Comparison of ENCODE assay signal across 8 cellular contexts in genomic region chr11:73140213-73141030, GRCh38. TPM values are rescaled to one million over a fixed set of nuclear protein-coding genes. Genes with fewer than 3 reads are reported as not detected.
A peak's percentile ranks its signal among the peaks of the same experiment; 100 is the strongest.
DNase-seq lines count a peak whose midpoint lies in the region; ATAC-seq, FAIRE-seq and TF ChIP-seq lines count a peak whose summit lies in the region.

No MANE protein-coding gene starts in this region.

- no peak for TF ChIP-seq CTCF in colonic mucosa (IDR thresholded peaks at IDR 0.05)
- TF ChIP-seq CTCF in GM13977 (IDR thresholded peaks at IDR 0.05; ENCODE audit: extremely low read depth, insufficient read depth, missing control alignments): no peak

- H3K9me3 ChIP-seq in colonic mucosa: no peaks in the 10 kb centered on the region
- no peaks in the 10 kb centered on the region for H3K9me3 ChIP-seq in thymus (ENCODE audit: control insufficient read depth)

- FAIRE-seq in GM12892 (lab: Jason Lieb, UNC): peak; percentile 77

- H3K36me3 ChIP-seq in colonic mucosa (no peaks in the 10 kb centered on the region), thymus (ENCODE audit: control insufficient read depth, insufficient read depth) (peaks cover 6% of the 10 kb centered on the region)

- intact Hi-C loops in colonic mucosa (cut with DNase I): no loop called here

- H3K27ac ChIP-seq in colonic mucosa: peak overlapping the region; percentile 91
- peak overlapping the region; percentile 58 for H3K27ac ChIP-seq in thymus (ENCODE audit: low read depth)

- DNase-seq in ACHN (peak; percentile 53), GM12892 (ENCODE audit: insufficient read length) (no peak), RPMI8226 (peak; percentile 82), colonic mucosa (peak; percentile 41), medulla oblongata (ENCODE audit: extremely low spot score) (peak; percentile 23), GM13977 (ENCODE audit: low spot score) (no peak)

- 8% methylated on average over 26 of the region's 26 CpGs for WGBS in thymus

- ATAC-seq in HG02884 (IDR thresholded peaks at IDR 0.05; ENCODE audit: unreplicated experiment): no peak

- H3K4me1 ChIP-seq in colonic mucosa (peaks cover 5% of the 10 kb centered on the region), thymus (ENCODE audit: control insufficient read depth, insufficient read depth, low read length) (peaks cover 24% of the 10 kb centered on the region)

- in situ Hi-C loops in ACHN (cut with HindIII; ENCODE audit: low pct_ligation_motif_present, low pct_unique_long_range_greater_than_20kb, low sequenced_read_pairs) (no loop called here), GM13977 (cut with MboI; ENCODE audit: low pct_unique_long_range_greater_than_20kb, low sequenced_read_pairs, unreplicated experiment) (no loop called here)

- no peaks in the 10 kb centered on the region for H3K27me3 ChIP-seq in colonic mucosa
- no peaks in the 10 kb centered on the region for H3K27me3 ChIP-seq in thymus (ENCODE audit: control insufficient read depth, insufficient read depth)

- peak overlapping the region; percentile 80 to 96 for H3K9ac ChIP-seq in colonic mucosa (ENCODE audit: low read depth in 2 of 2, low read length in 2 of 2)

- H3K4me3 ChIP-seq in colonic mucosa (peak overlapping the region; percentile 80), thymus (ENCODE audit: low read length) (peak overlapping the region; percentile 91)

- no peak for TF ChIP-seq POLR2A in GM12892 (IDR thresholded peaks at IDR 0.05; ENCODE audit: low read depth, low read length)

RNA-seq across cellular contexts. Expression of gene FCHSD2, which starts 1.7 kb away (rescaled TPM):
- polyA plus RNA-seq in GM12892 (2012; ENCODE audit: missing spikeins): 70.2 TPM
- total RNA-seq in colonic mucosa: 10 to 100 TPM; 12.1 to 20.9 TPM
- polyA plus RNA-seq in thymus: 22.3 TPM

Comparison
In these comparisons a context has a peak if more than half of its experiments do, and no peak if none do; other contexts are left out.
1. DNase-seq: peak in ACHN (single experiment), RPMI8226 (single experiment), colonic mucosa (single experiment) and medulla oblongata (single experiment); none in GM12892 (single experiment) and GM13977 (single experiment).